ENCODE assay signal across 16 cellular contexts in genomic region chr1:109423498-109423897, GRCh38. TPM values are rescaled to one million over a fixed set of nuclear protein-coding genes. Genes with fewer than 3 reads are reported as not detected.
A peak's percentile ranks its signal among the peaks of the same experiment; 100 is the strongest.
DNase-seq lines count a peak whose midpoint lies in the region; ATAC-seq and TF ChIP-seq lines count a peak whose summit lies in the region.
"Had no signal": no experiment of that assay in that cellular context is flagged by ENCODE, and none has a peak within 500 bp of the region (broad histone marks: within the 10 kb centered on the region; RNA-seq: fewer than 3 reads in every experiment).

No MANE protein-coding gene starts in this region.

- H3K36me3 Mint-ChIP-seq in T-helper 2 cell treated with Interferon-gamma antibody and Interleukin-4, amounts not matched to agents 5 μg/mL and 100 μg/mL, for 36 hours (ENCODE audit: low read depth): peaks cover 40% of the 10 kb centered on the region
- H3K36me3 Mint-ChIP-seq in activated naive CD8-positive, alpha-beta T cell: peaks cover 11% of the 10 kb centered on the region
- no peaks in the 10 kb centered on the region for H3K36me3 Mint-ChIP-seq in neural crest cell (ENCODE audit: low read depth)

- ATAC-seq in HG03175 (IDR thresholded peaks at IDR 0.05; ENCODE audit: unreplicated experiment) (no peak), HG02571 (IDR thresholded peaks at IDR 0.05; ENCODE audit: unreplicated experiment) (no peak)
- ATAC-seq: heart left ventricle, left lung had no signal

- H3K4me3 ChIP-seq in HEK293 (ENCODE audit: low read depth, low read length): no peak overlapping the region
- H3K4me3 ChIP-seq: heart left ventricle, smooth muscle cell, thoracic aorta had no signal

- H3K4me1 ChIP-seq in HEK293 (ENCODE audit: control insufficient read depth, insufficient read depth, low read length): no peaks in the 10 kb centered on the region

- TF ChIP-seq CTCF in HEK293 (tag by site-specific recombination; IDR thresholded peaks at IDR 0.05) (no peak), neural crest cell (conservative IDR thresholded peaks at IDR 0.05) (no peak)

- no peak overlapping the region for H3K27ac ChIP-seq in HEK293 (ENCODE audit: extremely low read depth, low read depth, low read length)
- H3K27ac ChIP-seq: heart left ventricle, left lung, thoracic aorta, WERI-Rb-1 had no signal

- no peaks in the 10 kb centered on the region for H3K27me3 Mint-ChIP-seq in T-helper 2 cell treated with Interferon-gamma antibody and Interleukin-4, amounts not matched to agents 5 μg/mL and 100 μg/mL, for 36 hours (ENCODE audit: low read depth)
- no peaks in the 10 kb centered on the region for H3K27me3 Mint-ChIP-seq in activated naive CD8-positive, alpha-beta T cell
- no peaks in the 10 kb centered on the region for H3K27me3 Mint-ChIP-seq in neural crest cell (ENCODE audit: low read depth)

- CTCF ChIA-PET in HEK293 (lab: Yijun Ruan, JAX): interaction anchor here (0.6 to 1.3 kb wide), 7 partner anchors 30 to 584 kb away, joined by 3 to 7 read pairs (median 5); no protein-coding TSS in a partner anchor

- no peak for DNase-seq in T-helper 2 cell treated with Interferon-gamma antibody and Interleukin-4, amounts not matched to agents 5 μg/mL and 100 μg/mL, for 36 hours (ENCODE audit: low spot score)
- DNase-seq in T-helper 2 cell: no peak
- no peak for DNase-seq in neural crest cell (ENCODE audit: low read depth, low spot score)
- DNase-seq in NCI-H526 treated with DMSO at 0.1 percent for 48 hours (lab: John Stamatoyannopoulos, UW): no peak
- DNase-seq: activated effector memory CD4-positive, alpha-beta T cell treated with anti-CD3 and anti-CD28 coated beads, Interleukin-2, amount 50 U/mL, for 16 hours; heart left ventricle; left lung; NCI-H187; NCI-H69; WERI-Rb-1 had no signal

- no peaks in the 10 kb centered on the region for H3K9me3 Mint-ChIP-seq in T-helper 2 cell treated with Interferon-gamma antibody and Interleukin-4, amounts not matched to agents 5 μg/mL and 100 μg/mL, for 36 hours
- H3K9me3 Mint-ChIP-seq in activated naive CD8-positive, alpha-beta T cell (ENCODE audit: low read depth): no peaks in the 10 kb centered on the region
- H3K9me3 Mint-ChIP-seq in neural crest cell: no peaks in the 10 kb centered on the region

- peaks cover 13 to 43% of the 10 kb centered on the region in 2 experiments; a peak in 2 of 3 replicates for H3K36me3 ChIP-seq in HEK293 (ENCODE audit: control insufficient read depth in 2 of 2, insufficient read depth in 1 of 2, low read length in 2 of 2)

- POLR2A ChIA-PET in HEK293 (lab: Yijun Ruan, JAX): no interaction called here

- H3K4me3 Mint-ChIP-seq in T-helper 2 cell treated with Interferon-gamma antibody and Interleukin-4, amounts not matched to agents 5 μg/mL and 100 μg/mL, for 36 hours: peak overlapping the region; percentile 95
- peak overlapping the region; percentile 97 for H3K4me3 Mint-ChIP-seq in activated naive CD8-positive, alpha-beta T cell
- H3K4me3 Mint-ChIP-seq in neural crest cell: peak overlapping the region; percentile 11

- H3K9me3 ChIP-seq in HEK293 (ENCODE audit: control insufficient read depth, insufficient read depth, low read depth, low read length): no peaks in the 10 kb centered on the region
- H3K9me3 ChIP-seq: heart left ventricle, left lung, thoracic aorta had no signal

- H3K4me1 Mint-ChIP-seq in T-helper 2 cell treated with Interferon-gamma antibody and Interleukin-4, amounts not matched to agents 5 μg/mL and 100 μg/mL, for 36 hours (ENCODE audit: low read depth): peaks cover 30% of the 10 kb centered on the region
- peaks cover 51% of the 10 kb centered on the region for H3K4me1 Mint-ChIP-seq in activated naive CD8-positive, alpha-beta T cell (ENCODE audit: low read depth)
- H3K4me1 Mint-ChIP-seq in neural crest cell: peaks cover 33% of the 10 kb centered on the region

- peak overlapping the region; percentile 58 for H3K27ac Mint-ChIP-seq in T-helper 2 cell treated with Interferon-gamma antibody and Interleukin-4, amounts not matched to agents 5 μg/mL and 100 μg/mL, for 36 hours
- peak overlapping the region; percentile 80 for H3K27ac Mint-ChIP-seq in activated naive CD8-positive, alpha-beta T cell
- H3K27ac Mint-ChIP-seq in neural crest cell (ENCODE audit: unreplicated experiment): no peak overlapping the region

TF ChIP-seq in HEK293, 187 proteins besides CTCF, POLR2A, EP300 and RAD21:
- TF ChIP-seq PRDM1 (tag by site-specific recombination; IDR thresholded peaks at IDR 0.05) (0 out of 2 replicates have a peak, but pooled peaks have one; percentile 31), ZNF324 (tag by site-specific recombination; IDR thresholded peaks at IDR 0.05) (no peak)

RNA-seq across cellular contexts. Expression of gene PSMA5, which starts 2.8 kb away (rescaled TPM):
- total RNA-seq in neural crest cell: 99.8 and 109 TPM in 2 replicates

RNA-seq across cellular contexts. Expression of gene SORT1, which starts 25.8 kb away (rescaled TPM):
- total RNA-seq in neural crest cell: 60.8 and 61.6 TPM in 2 replicates

RNA-seq across cellular contexts. Expression of gene SYPL2, which starts 42.8 kb away (rescaled TPM):
- 0.18 and 0.47 TPM in 2 replicates for total RNA-seq in neural crest cell
- total RNA-seq: smooth muscle cell had no signal

Comparison
In these comparisons a context has a peak if more than half of its experiments do, and no peak if none do; other contexts are left out.
1. H3K4me3 Mint-ChIP-seq: peak in every context shown above with its lines; median percentile 97 in activated naive CD8-positive, alpha-beta T cell; 95 in T-helper 2 cell treated with Interferon-gamma antibody and Interleukin-4, amounts not matched to agents 5 μg/mL and 100 μg/mL, for 36 hours; 11 in neural crest cell.